Comparison of ENCODE assay signal across 19 cellular contexts in genomic region chr7:111030358-111030735, GRCh38.
A peak's percentile ranks its signal among the peaks of the same experiment; 100 is the strongest.
DNase-seq lines count a peak whose midpoint lies in the region; ATAC-seq, FAIRE-seq and TF ChIP-seq lines count a peak whose summit lies in the region.
"Had no signal": no experiment of that assay in that cellular context is flagged by ENCODE, and none has a peak within 500 bp of the region (broad histone marks: within the 10 kb centered on the region; RNA-seq: fewer than 3 reads in every experiment).

No MANE protein-coding gene starts in this region.

- H3K27ac ChIP-seq in pancreas (no peak overlapping the region), ascending aorta (no peak overlapping the region)
- H3K27ac ChIP-seq: C4-2B, foreskin keratinocyte, ovary had no signal

- no peak overlapping the region for H3K4me3 Mint-ChIP-seq in activated CD4-positive, alpha-beta memory T cell treated with anti-CD3 and anti-CD28 coated beads for 36 hours
- no peak overlapping the region for H3K4me3 Mint-ChIP-seq in activated CD4-positive, alpha-beta memory T cell treated with anti-CD3 and anti-CD28 coated beads, Interleukin-2, amount 10 ng/mL, durations not matched to agents 7 days and 5 days

- CTCF ChIA-PET in activated CD4-positive, alpha-beta memory T cell treated with anti-CD3 and anti-CD28 coated beads for 36 hours (lab: Charles Lee): interaction anchor here (1.0 to 2.2 kb wide), 3 partner anchors 53 to 69 kb away, joined by 3 to 7 read pairs (median 7); no protein-coding TSS in a partner anchor
- CTCF ChIA-PET in activated CD4-positive, alpha-beta memory T cell treated with anti-CD3 and anti-CD28 coated beads, Interleukin-2, amount 10 ng/mL, durations not matched to agents 7 days and 5 days (lab: Charles Lee): no interaction called here

- H3K27me3 ChIP-seq in pancreas (no peaks in the 10 kb centered on the region), ascending aorta (no peaks in the 10 kb centered on the region)
- H3K27me3 ChIP-seq: foreskin keratinocyte, ovary, right lobe of liver had no signal

- H3K27ac Mint-ChIP-seq in activated CD4-positive, alpha-beta memory T cell treated with anti-CD3 and anti-CD28 coated beads for 36 hours: peak overlapping the region; percentile 82
- H3K27ac Mint-ChIP-seq in activated CD4-positive, alpha-beta memory T cell treated with anti-CD3 and anti-CD28 coated beads, Interleukin-2, amount 10 ng/mL, durations not matched to agents 7 days and 5 days: no peak overlapping the region

- peaks cover 47% of the 10 kb centered on the region for H3K4me1 Mint-ChIP-seq in activated CD4-positive, alpha-beta memory T cell treated with anti-CD3 and anti-CD28 coated beads for 36 hours (ENCODE audit: low read depth)
- H3K4me1 Mint-ChIP-seq in activated CD4-positive, alpha-beta memory T cell treated with anti-CD3 and anti-CD28 coated beads, Interleukin-2, amount 10 ng/mL, durations not matched to agents 7 days and 5 days: peaks cover 45% of the 10 kb centered on the region

- H3K9me3 ChIP-seq in pancreas (no peaks in the 10 kb centered on the region), ascending aorta (no peaks in the 10 kb centered on the region)
- H3K9me3 ChIP-seq: ovary, right lobe of liver had no signal

- H3K36me3 ChIP-seq in pancreas (no peaks in the 10 kb centered on the region), ascending aorta (no peaks in the 10 kb centered on the region)
- H3K36me3 ChIP-seq: ovary, right lobe of liver had no signal

- POLR2A ChIA-PET in activated CD4-positive, alpha-beta memory T cell treated with anti-CD3 and anti-CD28 coated beads for 36 hours (lab: Charles Lee): interaction anchor here (1.5 to 2.0 kb wide), 4 partner anchors 10 to 56 kb away, joined by 4 to 9 read pairs (median 5); no protein-coding TSS in a partner anchor
- POLR2A ChIA-PET in activated CD4-positive, alpha-beta memory T cell treated with anti-CD3 and anti-CD28 coated beads, Interleukin-2, amount 10 ng/mL, durations not matched to agents 7 days and 5 days (lab: Charles Lee): interaction anchor here (1.9 to 5.1 kb wide), 3 partner anchors 18 to 53 kb away, joined by 5 to 54 read pairs (median 25); no protein-coding TSS in a partner anchor

- no peak for TF ChIP-seq CTCF in astrocyte of the spinal cord (IDR thresholded peaks at IDR 0.05; ENCODE audit: low read depth, low read length)
- TF ChIP-seq CTCF in pancreas (IDR thresholded peaks at IDR 0.05): no peak
- TF ChIP-seq CTCF in ascending aorta (IDR thresholded peaks at IDR 0.05): no peak

- FAIRE-seq in pancreas (lab: Jason Lieb, UNC): peak; percentile 5
- FAIRE-seq: kidney, urothelium cell line had no signal

- intact Hi-C loops in activated CD4-positive, alpha-beta memory T cell treated with anti-CD3 and anti-CD28 coated beads for 36 hours (cut with micrococcal nuclease): no loop called here
- intact Hi-C loops in pancreas (cut with DNase I) (no loop called here), ascending aorta (cut with DNase I) (no loop called here)

- no peaks in the 10 kb centered on the region for H3K27me3 Mint-ChIP-seq in activated CD4-positive, alpha-beta memory T cell treated with anti-CD3 and anti-CD28 coated beads for 36 hours
- no peaks in the 10 kb centered on the region for H3K27me3 Mint-ChIP-seq in activated CD4-positive, alpha-beta memory T cell treated with anti-CD3 and anti-CD28 coated beads, Interleukin-2, amount 10 ng/mL, durations not matched to agents 7 days and 5 days

- no peaks in the 10 kb centered on the region for H3K9me3 Mint-ChIP-seq in activated CD4-positive, alpha-beta memory T cell treated with anti-CD3 and anti-CD28 coated beads for 36 hours
- H3K9me3 Mint-ChIP-seq in activated CD4-positive, alpha-beta memory T cell treated with anti-CD3 and anti-CD28 coated beads, Interleukin-2, amount 10 ng/mL, durations not matched to agents 7 days and 5 days: no peaks in the 10 kb centered on the region

- no peak for DNase-seq in activated CD4-positive, alpha-beta memory T cell treated with anti-CD3 and anti-CD28 coated beads for 36 hours
- no peak for DNase-seq in activated CD4-positive, alpha-beta memory T cell treated with anti-CD3 and anti-CD28 coated beads, Interleukin-2, amount 10 ng/mL, durations not matched to agents 7 days and 5 days
- peak; percentile 25 for DNase-seq in HCEC 1CT
- peak; percentile 17 for DNase-seq in astrocyte of the spinal cord (ENCODE audit: low read depth, low spot score)
- DNase-seq in pancreas: no peak
- DNase-seq in DMS 273 treated with DMSO at 0.1 percent for 48 hours (lab: John Stamatoyannopoulos, UW): no peak
- no peak for DNase-seq in ascending aorta (ENCODE audit: low spot score in 2 of 2)
- DNase-seq: activated gamma-delta T cell, cortex of kidney, kidney, mammary epithelial cell, NCI-H526, ovary, SW 1271 had no signal

- H3K4me1 ChIP-seq in pancreas: peaks cover 0 to 10% (median 0%) of the 10 kb centered on the region in 3 donors
- H3K4me1 ChIP-seq in ascending aorta: peaks cover 0 to 13% of the 10 kb centered on the region in 2 donors

- no peak overlapping the region for H3K4me3 ChIP-seq in astrocyte of the spinal cord (ENCODE audit: low read depth, low read length)
- no peak overlapping the region for H3K4me3 ChIP-seq in pancreas
- no peak overlapping the region for H3K4me3 ChIP-seq in ascending aorta
- H3K4me3 ChIP-seq: ovary, right lobe of liver had no signal

- ATAC-seq in pancreas (no peak), HG02571 (IDR thresholded peaks at IDR 0.05; ENCODE audit: unreplicated experiment) (no peak)
- ATAC-seq: foreskin keratinocyte had no signal

- H3K36me3 Mint-ChIP-seq in activated CD4-positive, alpha-beta memory T cell treated with anti-CD3 and anti-CD28 coated beads for 36 hours: peaks cover 3% of the 10 kb centered on the region
- H3K36me3 Mint-ChIP-seq in activated CD4-positive, alpha-beta memory T cell treated with anti-CD3 and anti-CD28 coated beads, Interleukin-2, amount 10 ng/mL, durations not matched to agents 7 days and 5 days (ENCODE audit: low read depth): no peaks in the 10 kb centered on the region

- in situ Hi-C loops in astrocyte of the spinal cord (cut with HindIII; ENCODE audit: low sequenced_read_pairs): no loop called here

Comparison
In these comparisons a context has a peak if more than half of its experiments do, and no peak if none do; other contexts are left out.
1. DNase-seq: peak in HCEC 1CT (single experiment) and astrocyte of the spinal cord (single experiment); none in activated CD4-positive, alpha-beta memory T cell treated with anti-CD3 and anti-CD28 coated beads for 36 hours (single experiment), activated CD4-positive, alpha-beta memory T cell treated with anti-CD3 and anti-CD28 coated beads, Interleukin-2, amount 10 ng/mL, durations not matched to agents 7 days and 5 days (single experiment), pancreas (0 of 6), DMS 273 treated with DMSO at 0.1 percent for 48 hours (single experiment) and ascending aorta (0 of 2).